Comparison of ENCODE assay signal across 36 cellular contexts in genomic region chr11:13259374-13259773, GRCh38. TPM values are rescaled to one million over a fixed set of nuclear protein-coding genes. Genes with fewer than 3 reads are reported as not detected.
DNase-seq lines count a peak whose midpoint lies in the region; ATAC-seq and TF ChIP-seq lines count a peak whose summit lies in the region.
"Had no signal": no experiment of that assay in that cellular context is flagged by ENCODE, and none has a peak within 500 bp of the region (broad histone marks: within the 10 kb centered on the region; RNA-seq: fewer than 3 reads in every experiment).

No MANE protein-coding gene starts in this region.

- no peak overlapping the region for H3K4me2 ChIP-seq in smooth muscle cell

- H3F3A ChIP-seq in smooth muscle cell (ENCODE audit: low read depth) = peaks cover 4% of the 10 kb centered on the region

- H3K9ac ChIP-seq in smooth muscle cell (ENCODE audit: low read depth) = no peak overlapping the region

- no peaks in the 10 kb centered on the region for H3K36me3 ChIP-seq in breast epithelium
- H3K36me3 ChIP-seq in smooth muscle cell (ENCODE audit: low read depth) = no peaks in the 10 kb centered on the region
- H3K36me3 ChIP-seq: heart left ventricle, neutrophil, prostate gland, right lobe of liver, thoracic aorta, uterus, WERI-Rb-1 had no signal

- peak overlapping the region; percentile 12 for H3K4me3 Mint-ChIP-seq in activated T-cell treated with anti-CD3 and anti-CD28 coated beads, Interleukin-2, amount 50 U/mL, for 4 hours
- no peak overlapping the region for H3K4me3 Mint-ChIP-seq in activated T-cell treated with anti-CD3 and anti-CD28 coated beads, Interleukin-2, amount 50 U/mL, for 24 hours
- H3K4me3 Mint-ChIP-seq: CD8-positive, alpha-beta T cell; dendritic cell treated with granulocyte-macrophage colony-stimulating factor and Interleukin-4, amounts not matched to agents 40 ng/mL and 50 ng/mL, for 4 days; endodermal cell had no signal

- H3K9me3 Mint-ChIP-seq in activated T-cell treated with anti-CD3 and anti-CD28 coated beads, Interleukin-2, amount 50 U/mL, for 4 hours = no peaks in the 10 kb centered on the region
- H3K9me3 Mint-ChIP-seq in activated T-cell treated with anti-CD3 and anti-CD28 coated beads, Interleukin-2, amount 50 U/mL, for 24 hours = no peaks in the 10 kb centered on the region
- H3K9me3 Mint-ChIP-seq: CD8-positive, alpha-beta T cell; dendritic cell treated with granulocyte-macrophage colony-stimulating factor and Interleukin-4, amounts not matched to agents 40 ng/mL and 50 ng/mL, for 4 days; endodermal cell; stimulated activated naive CD8-positive, alpha-beta T cell treated with anti-CD3 and anti-CD28 coated beads, Interleukin-15, amount 100 ng/mL, for 72 hours had no signal

- no peaks in the 10 kb centered on the region for H3K36me3 Mint-ChIP-seq in activated T-cell treated with anti-CD3 and anti-CD28 coated beads, Interleukin-2, amount 50 U/mL, for 4 hours (ENCODE audit: insufficient read depth)
- no peaks in the 10 kb centered on the region for H3K36me3 Mint-ChIP-seq in activated T-cell treated with anti-CD3 and anti-CD28 coated beads, Interleukin-2, amount 50 U/mL, for 24 hours (ENCODE audit: low read depth)
- H3K36me3 Mint-ChIP-seq: CD8-positive, alpha-beta T cell had no signal

- TF ChIP-seq POLR2A in breast epithelium (IDR thresholded peaks at IDR 0.05) = no peak

- H3K4me1 ChIP-seq in breast epithelium (peaks cover 13 to 26% of the 10 kb centered on the region in 2 donors), smooth muscle cell (ENCODE audit: low read depth) (peaks cover 16% of the 10 kb centered on the region)
- H3K4me1 ChIP-seq: body of pancreas, prostate gland, right lobe of liver had no signal

- no peaks in the 10 kb centered on the region for H3K9me3 ChIP-seq in breast epithelium
- no peaks in the 10 kb centered on the region for H3K9me3 ChIP-seq in smooth muscle cell (replicated peaks; ENCODE audit: low read depth)
- H3K9me3 ChIP-seq: body of pancreas, heart left ventricle, neutrophil, prostate gland, right lobe of liver, thoracic aorta, uterus had no signal

- H3K27me3 ChIP-seq in breast epithelium = no peaks in the 10 kb centered on the region
- H3K27me3 ChIP-seq in smooth muscle cell (ENCODE audit: low read depth) = no peaks in the 10 kb centered on the region
- H3K27me3 ChIP-seq: body of pancreas, heart left ventricle, right lobe of liver, uterus had no signal

- H3K27ac ChIP-seq in breast epithelium (peak overlapping the region; percentile 13 to 88), smooth muscle cell (ENCODE audit: low read depth) (peak overlapping the region; percentile 95)
- H3K27ac ChIP-seq: body of pancreas, heart left ventricle, neutrophil, prostate gland, right lobe of liver, thoracic aorta, uterus, WERI-Rb-1 had no signal

- no peak overlapping the region for H3K27ac Mint-ChIP-seq in activated T-cell treated with anti-CD3 and anti-CD28 coated beads, Interleukin-2, amount 50 U/mL, for 24 hours
- H3K27ac Mint-ChIP-seq: dendritic cell treated with granulocyte-macrophage colony-stimulating factor and Interleukin-4, amounts not matched to agents 40 ng/mL and 50 ng/mL, for 4 days; endodermal cell; stimulated activated naive CD8-positive, alpha-beta T cell treated with anti-CD3 and anti-CD28 coated beads, Interleukin-15, amount 100 ng/mL, for 72 hours had no signal

- H3K4me3 ChIP-seq in Jurkat, Clone E6-1 (ENCODE audit: low read length) = peak overlapping the region; percentile 23
- H3K4me3 ChIP-seq in breast epithelium = no peak overlapping the region
- H3K4me3 ChIP-seq in smooth muscle cell = no peak overlapping the region
- H3K4me3 ChIP-seq: body of pancreas, GM12878, heart left ventricle, prostate gland, right lobe of liver, thoracic aorta, uterus had no signal

- TF ChIP-seq CTCF in breast epithelium (IDR thresholded peaks at IDR 0.05) = no peak
- no peak for TF ChIP-seq CTCF in smooth muscle cell (IDR thresholded peaks at IDR 0.05; ENCODE audit: borderline replicate concordance, insufficient read depth, poor library complexity, severe bottlenecking)

- 61% methylated on average over 4 of the region's 4 CpGs for WGBS in smooth muscle cell (ENCODE audit: low lambda C conversion rate)

- H3K79me2 ChIP-seq in smooth muscle cell (ENCODE audit: low read depth) = no peaks in the 10 kb centered on the region

- peaks cover 3% of the 10 kb centered on the region for H3K27me3 Mint-ChIP-seq in activated T-cell treated with anti-CD3 and anti-CD28 coated beads, Interleukin-2, amount 50 U/mL, for 4 hours (ENCODE audit: low read depth)
- no peaks in the 10 kb centered on the region for H3K27me3 Mint-ChIP-seq in activated T-cell treated with anti-CD3 and anti-CD28 coated beads, Interleukin-2, amount 50 U/mL, for 24 hours

- DNase-seq in activated T-cell treated with anti-CD3 and anti-CD28 coated beads, Interleukin-2, amount 50 U/mL, for 4 hours = no peak
- DNase-seq in activated T-cell treated with anti-CD3 and anti-CD28 coated beads, Interleukin-2, amount 50 U/mL, for 24 hours = no peak
- peak; percentile 80 for DNase-seq in Jurkat, Clone E6-1 (ENCODE audit: low read depth, low spot score)
- DNase-seq in breast epithelium (ENCODE audit: low spot score in 2 of 2) (no peak), smooth muscle cell (lab: John Stamatoyannopoulos, UW; ENCODE audit: unreplicated experiment) (no peak), NCI-H2171 (lab: John Stamatoyannopoulos, UW) (no peak)
- DNase-seq: activated CD4-positive, alpha-beta T cell treated with anti-CD3 and anti-CD28 coated beads for 48 hours; AML-193; body of pancreas; CD8-positive, alpha-beta T cell; DMS 273 treated with DMSO at 0.1 percent for 48 hours; foreskin fibroblast; H7; heart left ventricle; KBM-7; kidney; left ventricle myocardium superior; MM.1S; NCI-H2029 treated with DMSO at 0.1 percent for 48 hours; NCI-H2227 treated with DMSO at 0.1 percent for 48 hours; NCI-H748 treated with DMSO at 0.1 percent for 48 hours; right lobe of liver; SHP77; stimulated activated naive CD8-positive, alpha-beta T cell treated with anti-CD3 and anti-CD28 coated beads, Interleukin-15, amount 100 ng/mL, for 72 hours; T1000; uterus; WERI-Rb-1 had no signal

- intact Hi-C loops in breast epithelium (cut with DNase I; ENCODE audit: low total_unique reads) = no loop called here

- H2AFZ ChIP-seq in smooth muscle cell (ENCODE audit: low read depth) = no peak overlapping the region

- ATAC-seq in activated T-cell treated with anti-CD3 and anti-CD28 coated beads, Interleukin-2, amount 50 U/mL, for 4 hours = peak in 1 of 2 donors; percentile 37
- no peak for ATAC-seq in GM18511 (IDR thresholded peaks at IDR 0.05; ENCODE audit: unreplicated experiment)
- ATAC-seq in GM21367 (IDR thresholded peaks at IDR 0.05; ENCODE audit: unreplicated experiment) = no peak
- ATAC-seq: body of pancreas; CD8-positive, alpha-beta T cell; esophagus mucosa; GM12878; heart left ventricle; left ventricle myocardium superior; right lobe of liver; stimulated activated naive CD8-positive, alpha-beta T cell treated with anti-CD3 and anti-CD28 coated beads, Interleukin-15, amount 100 ng/mL, for 72 hours had no signal

- H3K4me1 Mint-ChIP-seq in activated T-cell treated with anti-CD3 and anti-CD28 coated beads, Interleukin-2, amount 50 U/mL, for 4 hours (ENCODE audit: low read depth) = peaks cover 18% of the 10 kb centered on the region
- peaks cover 17% of the 10 kb centered on the region for H3K4me1 Mint-ChIP-seq in activated T-cell treated with anti-CD3 and anti-CD28 coated beads, Interleukin-2, amount 50 U/mL, for 24 hours (ENCODE audit: low read depth)

- no peaks in the 10 kb centered on the region for H4K20me1 ChIP-seq in smooth muscle cell (ENCODE audit: low read depth)

RNA-seq across cellular contexts. Expression of gene BMAL1, which starts 18.2 kb away (rescaled TPM):
- 10 to 100 TPM in 2 of 3 donors, 1 to 10 TPM in 1; 8.8 to 15.5 (median 14.0) TPM for total RNA-seq in activated T-cell treated with anti-CD3 and anti-CD28 coated beads, Interleukin-2, amount 50 U/mL, for 4 hours
- polyA plus RNA-seq in Jurkat, Clone E6-1 (2012; ENCODE audit: insufficient read depth, insufficient read length) = 35.0 TPM
- total RNA-seq in breast epithelium (10 to 100 TPM; 42.0 to 57.5 (median 48.8) TPM), smooth muscle cell (24.5 and 27.2 TPM in 2 replicates)
- polyA plus RNA-seq in smooth muscle cell = 9.9 and 21.2 TPM in 2 replicates
